Comparison of ENCODE assay signal across 11 cellular contexts in the genomic region with DNA sequence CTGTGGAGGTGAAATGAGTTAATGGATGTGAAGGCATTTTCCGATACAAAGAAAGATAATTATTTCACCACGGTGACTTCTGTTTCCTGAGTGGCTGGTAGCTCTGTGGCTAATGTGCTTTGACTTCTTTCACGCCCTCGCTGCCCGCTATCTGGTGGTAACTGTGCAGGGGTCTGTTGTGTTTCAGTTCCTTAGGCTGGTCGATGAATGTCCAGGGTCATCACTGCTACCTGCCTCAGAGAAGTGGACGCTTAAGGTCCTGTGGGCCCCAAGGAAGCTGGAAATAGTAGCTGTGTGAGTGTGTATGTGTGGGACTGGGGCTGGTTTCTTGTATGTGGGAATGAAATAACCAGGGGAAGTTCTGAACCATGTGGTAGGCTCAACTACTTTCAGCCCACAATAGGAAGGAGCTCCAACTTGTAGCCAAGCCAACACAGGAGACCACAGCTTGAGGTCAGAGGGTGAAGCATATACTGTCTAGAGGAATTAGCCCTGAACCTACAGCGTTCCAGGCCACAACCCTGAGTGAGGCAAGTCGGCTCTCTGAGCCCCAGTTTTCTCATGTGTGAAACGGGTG. TPM values are rescaled to one million over a fixed set of nuclear protein-coding genes. Genes with fewer than 3 reads are reported as not detected.
DNase-seq lines count a peak whose midpoint lies in the region; ATAC-seq, FAIRE-seq and TF ChIP-seq lines count a peak whose summit lies in the region.
"Had no signal": no experiment of that assay in that cellular context is flagged by ENCODE, and none has a peak within 500 bp of the region (broad histone marks: within the 10 kb centered on the region; RNA-seq: fewer than 3 reads in every experiment).

No MANE protein-coding gene starts in this region.

- H3K14ac ChIP-seq in neuronal stem cell (ENCODE audit: low read length) = no peak overlapping the region

- no peak overlapping the region for H2BK15ac ChIP-seq in neuronal stem cell (ENCODE audit: low read length)

- H3K9ac ChIP-seq in neuronal stem cell (ENCODE audit: low read depth, low read length, poor library complexity) (no peak overlapping the region), kidney (ENCODE audit: low read length in 2 of 2) (no peak overlapping the region)

- no peak for TF ChIP-seq CTCF in kidney (IDR thresholded peaks at IDR 0.05; ENCODE audit: borderline replicate concordance, extremely low read depth, insufficient read depth)

- H2AFZ ChIP-seq in neuronal stem cell (ENCODE audit: low read length) = no peak overlapping the region

- H3K4me3 ChIP-seq in neuronal stem cell (ENCODE audit: low read length in 2 of 2) (no peak overlapping the region), kidney (ENCODE audit: low read length in 2 of 2) (no peak overlapping the region)
- H3K4me3 ChIP-seq: body of pancreas, thoracic aorta had no signal

- no peak overlapping the region for H2BK120ac ChIP-seq in neuronal stem cell (ENCODE audit: low read depth, low read length)

- peak overlapping the region; percentile 27 for H3K18ac ChIP-seq in neuronal stem cell (ENCODE audit: low read length)

- H3K23ac ChIP-seq in neuronal stem cell (ENCODE audit: low read depth, low read length, poor library complexity) = no peak overlapping the region

- H3K4ac ChIP-seq in neuronal stem cell (ENCODE audit: low read length) = no peak overlapping the region

- no peak overlapping the region for H4K91ac ChIP-seq in neuronal stem cell (ENCODE audit: low read depth, low read length, poor library complexity)

- DNase-seq in activated CD8-positive, alpha-beta memory T cell treated with anti-CD3 and anti-CD28 coated beads for 24 hours = peak; percentile 78
- DNase-seq in neuronal stem cell (ENCODE audit: low spot score) = no peak
- DNase-seq in kidney = no peak
- no peak for DNase-seq in NCI-H774 (lab: John Stamatoyannopoulos, UW)
- DNase-seq in COLO829 (ENCODE audit: low spot score) = no peak
- DNase-seq: midbrain, NCI-H510A treated with DMSO at 0.1 percent for 48 hours had no signal

- WGBS in neuronal stem cell (ENCODE audit: extremely low coverage in 2 of 2, insufficient read length in 2 of 2, insufficient replicate concordance in 1 of 2), 2 donors = no CpG with 5 or more reads among the region's 10 CpGs

- H3K79me1 ChIP-seq in neuronal stem cell (ENCODE audit: low read depth, low read length) = no peaks in the 10 kb centered on the region

- ATAC-seq in GM18502 (IDR thresholded peaks at IDR 0.05; ENCODE audit: poor library complexity, unreplicated experiment) (peak; percentile 57), HG03378 (IDR thresholded peaks at IDR 0.05; ENCODE audit: unreplicated experiment) (peak; percentile 50)
- ATAC-seq: body of pancreas had no signal

- FAIRE-seq in kidney (lab: Jason Lieb, UNC) = no peak

- no peak overlapping the region for H3K27ac ChIP-seq in neuronal stem cell (replicated peaks; ENCODE audit: low read length)
- no peak overlapping the region for H3K27ac ChIP-seq in kidney (ENCODE audit: low read depth in 2 of 2, low read length in 2 of 2)
- H3K27ac ChIP-seq: body of pancreas, thoracic aorta had no signal

- H3K9me3 ChIP-seq in neuronal stem cell (replicated peaks in 1 of 2; ENCODE audit: control insufficient read depth in 2 of 2, insufficient read depth in 1 of 2, low read depth in 1 of 2, low read length in 2 of 2) = no peaks in the 10 kb centered on the region
- H3K9me3 ChIP-seq in kidney (ENCODE audit: control insufficient read depth in 1 of 2, low read length in 2 of 2) = no peaks in the 10 kb centered on the region
- H3K9me3 ChIP-seq: body of pancreas, thoracic aorta had no signal

- no peak overlapping the region for H3K4me2 ChIP-seq in neuronal stem cell (ENCODE audit: insufficient read depth, low read length, poor library complexity, severe bottlenecking)

- H2BK12ac ChIP-seq in neuronal stem cell (ENCODE audit: low read length) = no peak overlapping the region

- no peak overlapping the region for H2BK5ac ChIP-seq in neuronal stem cell (ENCODE audit: low read length)

- H3K36me3 ChIP-seq in neuronal stem cell (replicated peaks in 1 of 2; ENCODE audit: control insufficient read depth in 2 of 2, insufficient read depth in 2 of 2, low read length in 2 of 2) (no peaks in the 10 kb centered on the region), kidney (ENCODE audit: control insufficient read depth in 1 of 2, insufficient read depth in 2 of 2, low read length in 2 of 2) (no peaks in the 10 kb centered on the region)
- H3K36me3 ChIP-seq: thoracic aorta had no signal

- intact Hi-C loops in kidney (cut with DNase I) = no loop called here

- no peaks in the 10 kb centered on the region for H3K4me1 ChIP-seq in neuronal stem cell (ENCODE audit: control insufficient read depth in 2 of 2, insufficient read depth in 1 of 2, low read depth in 1 of 2, low read length in 2 of 2)
- H3K4me1 ChIP-seq in kidney (ENCODE audit: control insufficient read depth in 1 of 2, insufficient read depth in 1 of 2, low read depth in 1 of 2, low read length in 2 of 2) = peaks cover 0 to 5% of the 10 kb centered on the region in 2 donors
- H3K4me1 ChIP-seq: body of pancreas had no signal

- no peak overlapping the region for H2AK5ac ChIP-seq in neuronal stem cell (ENCODE audit: low read depth, low read length)

- peaks cover 0 to 4% (median 0%) of the 10 kb centered on the region in 3 experiments for H3K27me3 ChIP-seq in neuronal stem cell (ENCODE audit: control insufficient read depth in 3 of 3, insufficient read depth in 3 of 3, low read depth in 1 of 3, low read length in 3 of 3)
- H3K27me3 ChIP-seq: body of pancreas had no signal

- H4K8ac ChIP-seq in neuronal stem cell (ENCODE audit: low read depth, low read length) = no peak overlapping the region

RNA-seq across cellular contexts. Expression of a gene that starts 15.9 kb away (rescaled TPM):
- 0.06 TPM for polyA plus RNA-seq in neuronal stem cell (2013, experiment 1 of 2)
- polyA plus RNA-seq in neuronal stem cell (2013, experiment 2 of 2) = 0.03 TPM
- 10.3 TPM for total RNA-seq in kidney
- 4.2 TPM for polyA plus RNA-seq in kidney (ENCODE audit: insufficient read depth, low read depth, low replicate concordance)

RNA-seq across cellular contexts. Expression of a gene that starts 27.4 kb away (rescaled TPM):
- not detected for polyA plus RNA-seq in neuronal stem cell (2013, experiment 1 of 2)
- not detected for polyA plus RNA-seq in neuronal stem cell (2013, experiment 2 of 2)
- 0.16 TPM for total RNA-seq in kidney
- polyA plus RNA-seq in kidney (ENCODE audit: insufficient read depth, low read depth, low replicate concordance) = not detected
- total RNA-seq: body of pancreas, thoracic aorta had no signal

RNA-seq across cellular contexts. Expression of a gene that starts 34.5 kb away (rescaled TPM):
- polyA plus RNA-seq in neuronal stem cell (2013, experiment 1 of 2) = 19.7 TPM
- polyA plus RNA-seq in neuronal stem cell (2013, experiment 2 of 2) = 21.0 TPM
- total RNA-seq in kidney = not detected
- polyA plus RNA-seq in kidney (ENCODE audit: insufficient read depth, low read depth, low replicate concordance) = 0.56 TPM
- total RNA-seq: body of pancreas, thoracic aorta had no signal

RNA-seq across cellular contexts. Expression of a gene that starts 47.4 kb away (rescaled TPM):
- polyA plus RNA-seq in neuronal stem cell (2013, experiment 1 of 2) = not detected
- polyA plus RNA-seq in neuronal stem cell (2013, experiment 2 of 2) = not detected
- total RNA-seq in kidney = not detected
- polyA plus RNA-seq in kidney (ENCODE audit: insufficient read depth, low read depth, low replicate concordance) = not detected
- total RNA-seq: body of pancreas, thoracic aorta had no signal
